31 cellular contexts compared by ENCODE assay signal in genomic region chr6:152922706-152923105, GRCh38.
"Had no signal": no experiment of that assay in that cellular context is flagged by ENCODE, and none has a peak within 500 bp of the region (broad histone marks: within the 10 kb centered on the region; RNA-seq: fewer than 3 reads in every experiment).

No MANE protein-coding gene starts in this region.

- H3K27ac Mint-ChIP-seq: activated CD4-positive, alpha-beta T cell treated with anti-CD3 and anti-CD28 coated beads, Interleukin-2, amount 10 ng/mL, durations not matched to agents 24 days and 14 days; activated CD8-positive, alpha-beta T cell treated with anti-CD3 and anti-CD28 coated beads for 36 hours; activated naive CD4-positive, alpha-beta T cell treated with anti-CD3 and anti-CD28 coated beads, Interleukin-2, amount 50 U/mL, for 72 hours; activated T-cell treated with anti-CD3 and anti-CD28 coated beads, Interleukin-2, amount 50 U/mL, for 72 hours; activated T-helper 17 cell treated with anti-CD3 and anti-CD28 coated beads, Interleukin-2, amount 50 U/mL, for 72 hours; T-helper 1 cell treated with Interleukin-12 subunit alpha and Interleukin-12 subunit beta and Interleukin-4 antibody, amounts not matched to agents 30 μg/mL and 1 μg/mL, for 36 hours; T-helper 2 cell treated with Interferon-gamma antibody and Interleukin-4, amounts not matched to agents 5 μg/mL and 100 μg/mL, for 36 hours had no signal

- H3K4me3 Mint-ChIP-seq: activated CD4-positive, alpha-beta T cell treated with anti-CD3 and anti-CD28 coated beads, Interleukin-2, amount 10 ng/mL, durations not matched to agents 24 days and 14 days; activated CD8-positive, alpha-beta T cell treated with anti-CD3 and anti-CD28 coated beads for 36 hours; activated T-cell treated with anti-CD3 and anti-CD28 coated beads, Interleukin-2, amount 50 U/mL, for 72 hours; activated T-helper 17 cell treated with anti-CD3 and anti-CD28 coated beads, Interleukin-2, amount 50 U/mL, for 72 hours; T-helper 1 cell treated with Interleukin-12 subunit alpha and Interleukin-12 subunit beta and Interleukin-4 antibody, amounts not matched to agents 30 μg/mL and 1 μg/mL, for 36 hours; T-helper 2 cell treated with Interferon-gamma antibody and Interleukin-4, amounts not matched to agents 5 μg/mL and 100 μg/mL, for 36 hours had no signal

- DNase-seq: activated CD4-positive, alpha-beta T cell treated with anti-CD3 and anti-CD28 coated beads, Interleukin-2, amount 10 ng/mL, durations not matched to agents 24 days and 14 days; activated CD4-positive, alpha-beta T cell treated with anti-CD3 and anti-CD28 coated beads, Interleukin-2, amount 50 U/mL, for 4 hours; activated CD8-positive, alpha-beta T cell treated with anti-CD3 and anti-CD28 coated beads for 36 hours; activated effector memory CD4-positive, alpha-beta T cell treated with anti-CD3 and anti-CD28 coated beads, Interleukin-2, amount 50 U/mL, for 16 hours; activated naive CD4-positive, alpha-beta T cell treated with Interleukin-2 at 50 U/mL for 16 hours; activated T-cell treated with anti-CD3 and anti-CD28 coated beads, Interleukin-2, amount 50 U/mL, for 1 hour; activated T-cell treated with anti-CD3 and anti-CD28 coated beads, Interleukin-2, amount 50 U/mL, for 72 hours; adrenal gland; body of pancreas; MM.1S; MV-4-11; NCI-H1092; NCI-H1436 treated with DMSO at 0.1 percent for 48 hours; NCI-H1694 treated with DMSO at 0.1 percent for 48 hours; NCI-H2029 treated with DMSO at 0.1 percent for 48 hours; NCI-H2107; NCI-H2171; NCI-H510A; NCI-H526; NCI-H748 treated with DMSO at 0.1 percent for 48 hours; NK-92 treated with Interleukin-12 subunit alpha and Interleukin-12 subunit beta, amount 100 ng/mL, for 24 hours; PC-9; SHP77; SJCRH30 had no signal

- H3K27me3 ChIP-seq: adrenal gland, body of pancreas, SJCRH30 had no signal

- H3K4me3 ChIP-seq: adrenal gland, body of pancreas, PC-9, SJCRH30, SK-N-MC had no signal

- H3K4me1 ChIP-seq: adrenal gland, body of pancreas, SJCRH30 had no signal

- H3K4me1 Mint-ChIP-seq: activated CD4-positive, alpha-beta T cell treated with anti-CD3 and anti-CD28 coated beads, Interleukin-2, amount 10 ng/mL, durations not matched to agents 24 days and 14 days; activated T-helper 17 cell treated with anti-CD3 and anti-CD28 coated beads, Interleukin-2, amount 50 U/mL, for 72 hours had no signal

- H3K4me2 ChIP-seq: KMS-11, PC-9 had no signal

- H3K9ac ChIP-seq: KMS-11 had no signal

- H3K36me3 ChIP-seq: adrenal gland, SJCRH30 had no signal

- H3K27ac ChIP-seq: adrenal gland, body of pancreas, KMS-11, PC-9, RWPE1, SJCRH30, SK-N-MC had no signal

- H3K36me3 Mint-ChIP-seq: activated naive CD4-positive, alpha-beta T cell treated with anti-CD3 and anti-CD28 coated beads, Interleukin-2, amount 50 U/mL, for 72 hours had no signal

- H3K9me3 Mint-ChIP-seq: activated CD4-positive, alpha-beta T cell treated with anti-CD3 and anti-CD28 coated beads, Interleukin-2, amount 10 ng/mL, durations not matched to agents 24 days and 14 days; activated CD8-positive, alpha-beta T cell treated with anti-CD3 and anti-CD28 coated beads for 36 hours; activated naive CD4-positive, alpha-beta T cell treated with anti-CD3 and anti-CD28 coated beads, Interleukin-2, amount 50 U/mL, for 72 hours; activated T-helper 17 cell treated with anti-CD3 and anti-CD28 coated beads, Interleukin-2, amount 50 U/mL, for 72 hours; T-helper 1 cell treated with Interleukin-12 subunit alpha and Interleukin-12 subunit beta and Interleukin-4 antibody, amounts not matched to agents 30 μg/mL and 1 μg/mL, for 36 hours; T-helper 2 cell treated with Interferon-gamma antibody and Interleukin-4, amounts not matched to agents 5 μg/mL and 100 μg/mL, for 36 hours had no signal

- ATAC-seq: activated CD8-positive, alpha-beta T cell treated with anti-CD3 and anti-CD28 coated beads for 36 hours; activated naive CD4-positive, alpha-beta T cell treated with anti-CD3 and anti-CD28 coated beads, Interleukin-2, amount 50 U/mL, for 72 hours; activated T-cell treated with anti-CD3 and anti-CD28 coated beads, Interleukin-2, amount 50 U/mL, for 72 hours; activated T-helper 17 cell treated with anti-CD3 and anti-CD28 coated beads, Interleukin-2, amount 50 U/mL, for 72 hours; body of pancreas had no signal

- H3K9me3 ChIP-seq: adrenal gland, body of pancreas, SJCRH30 had no signal

- H2AFZ ChIP-seq: PC-9 had no signal
